29 cellular contexts compared by ENCODE assay signal in the genomic region with DNA sequence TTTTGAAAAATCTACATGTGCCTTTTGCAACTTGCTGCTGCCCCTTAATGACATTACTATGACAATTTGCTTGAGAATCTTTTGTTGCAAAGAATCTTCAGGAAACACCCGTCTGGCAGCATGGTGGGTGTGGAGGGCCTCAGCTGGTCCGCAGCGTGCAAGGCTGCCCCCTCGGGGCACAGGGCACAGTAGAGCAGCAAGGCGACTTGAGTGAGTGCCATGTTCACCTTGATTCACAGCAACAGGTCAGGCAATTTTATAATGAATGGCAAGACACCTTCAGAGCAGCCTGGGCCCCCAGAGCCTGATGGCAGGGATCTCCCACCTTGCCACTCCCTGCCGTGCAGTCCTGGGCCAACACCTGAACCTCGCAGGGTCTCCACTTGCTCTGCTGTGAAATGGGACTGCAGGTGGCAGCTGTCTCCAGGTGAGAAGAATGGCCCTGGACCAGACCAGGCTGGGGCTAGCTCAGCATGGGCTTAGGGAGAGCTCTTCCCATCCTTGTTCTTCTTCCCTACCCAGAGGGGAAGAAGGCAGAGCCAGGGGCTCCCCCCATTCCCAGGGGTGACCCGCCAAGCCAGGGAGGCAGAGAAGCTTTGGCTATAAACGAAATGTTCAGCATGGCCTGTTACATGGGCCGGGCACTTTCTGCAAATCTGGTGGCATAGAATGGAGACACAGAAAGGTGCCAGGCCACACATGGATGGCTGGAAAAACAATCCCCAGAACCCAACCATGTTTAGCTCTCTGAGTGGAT. TPM values are rescaled to one million over a fixed set of nuclear protein-coding genes. Genes with fewer than 3 reads are reported as not detected.
DNase-seq lines count a peak whose midpoint lies in the region; ATAC-seq and TF ChIP-seq lines count a peak whose summit lies in the region.
"Had no signal": no experiment of that assay in that cellular context is flagged by ENCODE, and none has a peak within 500 bp of the region (broad histone marks: within the 10 kb centered on the region; RNA-seq: fewer than 3 reads in every experiment).

No MANE protein-coding gene starts in this region.

- no peaks in the 10 kb centered on the region for H3K9me3 ChIP-seq in left ventricle myocardium inferior (replicated peaks)
- H3K9me3 ChIP-seq: BLaER1 had no signal

- H3K27ac ChIP-seq in left ventricle myocardium inferior (replicated peaks), result no peak overlapping the region
- H3K27ac ChIP-seq: BLaER1 had no signal

- no peaks in the 10 kb centered on the region for H3K36me3 ChIP-seq in left ventricle myocardium inferior
- H3K36me3 ChIP-seq: BLaER1 had no signal

- intact Hi-C loops in cardiac septum (cut with DNase I) (no loop called here), left ventricle myocardium inferior (cut with micrococcal nuclease) (no loop called here), sciatic nerve (cut with DNase I) (no loop called here)

- no peak overlapping the region for H3K4me3 ChIP-seq in left ventricle myocardium inferior
- H3K4me3 ChIP-seq: BLaER1, GM23338, K562 had no signal

- H3K4me1 ChIP-seq in left ventricle myocardium inferior, result no peaks in the 10 kb centered on the region

- DNase-seq in cardiac septum (ENCODE audit: low spot score), result peak; percentile 50
- no peak for DNase-seq in left ventricle myocardium inferior
- DNase-seq in islet precursor cell, result peak; percentile 14
- DNase-seq in sciatic nerve (ENCODE audit: low spot score), result peak; percentile 26
- no peak for DNase-seq in NAMALWA (ENCODE audit: low spot score)
- no peak for DNase-seq in occipital lobe (lab: John Stamatoyannopoulos, UW)
- DNase-seq in hypothalamus (lab: John Stamatoyannopoulos, UW), result no peak
- DNase-seq: CD4-positive, alpha-beta T cell; DMS53; H9; HFFc6; Kasumi-1; NCI-H1105; NCI-H146; NCI-H1930; NCI-H2107; NCI-H446 treated with DMSO at 0.1 percent for 48 hours; NCI-H526; NCI-H82; NK-92 treated with Interleukin-12 subunit alpha and Interleukin-12 subunit beta, amount 100 ng/mL, for 24 hours; PC-3; Right ventricle myocardium superior had no signal

- TF ChIP-seq CTCF in left ventricle myocardium inferior (IDR thresholded peaks at IDR 0.05; ENCODE audit: borderline replicate concordance), result no peak

- peaks cover 45% of the 10 kb centered on the region for H3K27me3 ChIP-seq in left ventricle myocardium inferior (ENCODE audit: low read depth)
- H3K27me3 ChIP-seq: BLaER1 had no signal

- no peak for ATAC-seq in sciatic nerve
- ATAC-seq: GM23338, K562, PC-3 had no signal

RNA-seq across cellular contexts. Expression of a gene that starts 34.5 kb away (rescaled TPM):
- total RNA-seq in cardiac septum (not detected), left ventricle myocardium inferior (not detected), sciatic nerve (not detected), occipital lobe (not detected)
- total RNA-seq: CD4-positive, alpha-beta T cell; Daoy; G401; GM23338; H9; HFFc6; K562; M059J; PC-3; Right ventricle myocardium superior; SK-MEL-5 had no signal

Comparison
In these comparisons a context has a peak if more than half of its experiments do, and no peak if none do; other contexts are left out.
1. DNase-seq: peak in cardiac septum (single experiment), islet precursor cell (single experiment) and sciatic nerve (single experiment); none in left ventricle myocardium inferior (single experiment), NAMALWA (single experiment), occipital lobe (single experiment) and hypothalamus (0 of 51).